In genomic region chr12:1500095-1500801, GRCh38 we compare ENCODE assay signal across 14 cellular contexts.
A peak's percentile ranks its signal among the peaks of the same experiment; 100 is the strongest.
DNase-seq lines count a peak whose midpoint lies in the region; ATAC-seq, FAIRE-seq and TF ChIP-seq lines count a peak whose summit lies in the region.
"Had no signal": no experiment of that assay in that cellular context is flagged by ENCODE, and none has a peak within 500 bp of the region (broad histone marks: within the 10 kb centered on the region; RNA-seq: fewer than 3 reads in every experiment).

No MANE protein-coding gene starts in this region.

- H3K9ac ChIP-seq in adipocyte (ENCODE audit: low read length) (no peak overlapping the region), kidney (ENCODE audit: low read length in 2 of 2) (no peak overlapping the region)

- intact Hi-C loops in left ventricle myocardium superior (cut with micrococcal nuclease) (no loop called here), kidney (cut with DNase I) (no loop called here)

- TF ChIP-seq POLR2A in A549 (IDR thresholded peaks at IDR 0.05; ENCODE audit: low read length), result no peak

- H3K9me3 ChIP-seq in A549 (no peaks in the 10 kb centered on the region), adipocyte (ENCODE audit: control insufficient read depth, low read length) (no peaks in the 10 kb centered on the region), kidney (ENCODE audit: control insufficient read depth in 1 of 2, low read length in 2 of 2) (no peaks in the 10 kb centered on the region)

- H3K4me1 ChIP-seq in A549, result peaks cover 9% of the 10 kb centered on the region
- H3K4me1 ChIP-seq in adipocyte (ENCODE audit: control insufficient read depth, insufficient read depth, low read length), result peaks cover 39% of the 10 kb centered on the region
- H3K4me1 ChIP-seq in kidney (ENCODE audit: control insufficient read depth in 1 of 2, insufficient read depth in 1 of 2, low read depth in 1 of 2, low read length in 2 of 2), result peaks cover 4 to 5% of the 10 kb centered on the region in 2 donors

- no peak overlapping the region for H3K27ac Mint-ChIP-seq in immature natural killer cell
- H3K27ac Mint-ChIP-seq: activated naive CD8-positive, alpha-beta T cell treated with anti-CD3 and anti-CD28 coated beads, Interleukin-2, amount 50 U/mL, for 24 hours had no signal

- no peak for TF ChIP-seq EP300 in A549 (IDR thresholded peaks at IDR 0.05)

- H3K27me3 Mint-ChIP-seq in immature natural killer cell (ENCODE audit: low read depth in 3 of 3), result peaks cover 1 to 11% (median 10%) of the 10 kb centered on the region in 3 donors

- H3K4me1 Mint-ChIP-seq in immature natural killer cell, result peaks cover 4 to 11% of the 10 kb centered on the region in 2 donors

- no peak for TF ChIP-seq RAD21 in A549 (conservative IDR thresholded peaks at IDR 0.05 in 1 of 2, IDR thresholded peaks at IDR 0.05 in 1 of 2)

- H3K4me3 Mint-ChIP-seq in immature natural killer cell, result no peak overlapping the region
- H3K4me3 Mint-ChIP-seq: activated naive CD8-positive, alpha-beta T cell treated with anti-CD3 and anti-CD28 coated beads, Interleukin-2, amount 50 U/mL, for 24 hours had no signal

- H3K9me3 Mint-ChIP-seq in immature natural killer cell, result no peaks in the 10 kb centered on the region
- H3K9me3 Mint-ChIP-seq: activated naive CD8-positive, alpha-beta T cell treated with anti-CD3 and anti-CD28 coated beads, Interleukin-2, amount 50 U/mL, for 24 hours had no signal

- POLR2A ChIA-PET in A549 (lab: Yijun Ruan, JAX), result no interaction called here

- ATAC-seq in A549 (peak in 1 of 2 experiments; percentile 34; a peak in 3 of 6 replicates), left ventricle myocardium superior (peak; percentile 66), HG03196 (IDR thresholded peaks at IDR 0.05; ENCODE audit: unreplicated experiment) (no peak), HG02870 (IDR thresholded peaks at IDR 0.05; ENCODE audit: unreplicated experiment) (no peak)
- ATAC-seq: activated naive CD8-positive, alpha-beta T cell treated with anti-CD3 and anti-CD28 coated beads, Interleukin-2, amount 50 U/mL, for 24 hours had no signal

- CTCF ChIA-PET in A549 (lab: Yijun Ruan, JAX), result no interaction called here

- WGBS in A549 (ENCODE audit: missing lambda C conversion rate), result 79% methylated on average over 31 of the region's 36 CpGs

- TF ChIP-seq CTCF in A549 (IDR thresholded peaks at IDR 0.05) (no peak), kidney (IDR thresholded peaks at IDR 0.05; ENCODE audit: borderline replicate concordance, extremely low read depth, insufficient read depth) (no peak)

- no peaks in the 10 kb centered on the region for H3K36me3 Mint-ChIP-seq in immature natural killer cell
- H3K36me3 Mint-ChIP-seq: CD14-positive monocyte had no signal

- FAIRE-seq in A549 (lab: Jason Lieb, UNC) (no peak), kidney (lab: Jason Lieb, UNC) (no peak)

- H3K36me3 ChIP-seq in adipocyte (ENCODE audit: control insufficient read depth, insufficient read depth, low read length, severe bottlenecking) (no peaks in the 10 kb centered on the region), kidney (ENCODE audit: control insufficient read depth in 1 of 2, insufficient read depth in 2 of 2, low read length in 2 of 2) (no peaks in the 10 kb centered on the region)

- H3K27ac ChIP-seq in A549 (peak overlapping the region; percentile 75 to 88), kidney (ENCODE audit: low read depth in 2 of 2, low read length in 2 of 2) (no peak overlapping the region)
- H3K27ac ChIP-seq: epithelial cell of prostate had no signal

- H3K27me3 ChIP-seq in adipocyte (replicated peaks; ENCODE audit: control insufficient read depth, insufficient read depth, low read length), result no peaks in the 10 kb centered on the region

- peak in 1 of 2 experiments; percentile 79 for DNase-seq in A549 (ENCODE audit: low read depth in 1 of 2, low spot score in 1 of 2)
- DNase-seq in HCEC 1CT, result peak; percentile 87
- peak; percentile 11 for DNase-seq in adipocyte (ENCODE audit: low read depth)
- peak; percentile 73 for DNase-seq in left ventricle myocardium superior
- no peak for DNase-seq in immature natural killer cell
- DNase-seq in kidney, result no peak
- DNase-seq: activated CD4-positive, alpha-beta T cell treated with anti-CD3 and anti-CD28 coated beads, Interleukin-2, amount 50 U/mL, for 1 hour; activated naive CD8-positive, alpha-beta T cell treated with anti-CD3 and anti-CD28 coated beads, Interleukin-2, amount 50 U/mL, for 24 hours; stimulated activated CD4-positive, alpha-beta T cell treated with anti-CD3 and anti-CD28 coated beads, Interleukin-15, amount 100 ng/mL, for 24 hours had no signal

- H3K4me2 ChIP-seq in A549, result peak overlapping the region; percentile 15; the same call in 1 of the 3 replicates

- H3K4me3 ChIP-seq in A549 (no peak overlapping the region), adipocyte (ENCODE audit: low read length) (no peak overlapping the region), kidney (ENCODE audit: low read length in 2 of 2) (no peak overlapping the region)
- H3K4me3 ChIP-seq: lung had no signal

TF ChIP-seq in A549, 52 proteins besides CTCF, POLR2A, EP300 and RAD21:
- TF ChIP-seq HOXA7 (CRISPR knock-in tag; IDR thresholded peaks at IDR 0.05), result no peak
- TF ChIP-seq MAFK (IDR thresholded peaks at IDR 0.05; ENCODE audit: partially characterized antibody), result peak; percentile 88
- 0 out of 2 replicates have a peak, but pooled peaks have one; percentile 15 for TF ChIP-seq ATOH8 (CRISPR knock-in tag; IDR thresholded peaks at IDR 0.05; ENCODE audit: low read depth)
- TF ChIP-seq, protein P1, sequence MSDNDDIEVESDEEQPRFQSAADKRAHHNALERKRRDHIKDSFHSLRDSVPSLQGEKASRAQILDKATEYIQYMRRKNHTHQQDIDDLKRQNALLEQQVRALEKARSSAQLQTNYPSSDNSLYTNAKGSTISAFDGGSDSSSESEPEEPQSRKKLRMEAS (IDR thresholded peaks at IDR 0.05), result peak; percentile 37; the same call in 1 of the 2 replicates
- TF ChIP-seq NFE2L2 (conservative IDR thresholded peaks at IDR 0.05; ENCODE audit: low read length), result peak; percentile 63
- TF ChIP-seq RNF2 (IDR thresholded peaks at IDR 0.05; ENCODE audit: borderline replicate concordance, low read depth), result no peak

Comparison
In these comparisons a context has a peak if more than half of its experiments do, and no peak if none do; other contexts are left out.
1. DNase-seq: peak in HCEC 1CT (single experiment), adipocyte (single experiment) and left ventricle myocardium superior (single experiment); none in immature natural killer cell (0 of 3) and kidney (single experiment).
2. H3K27ac ChIP-seq: peak in A549 (2 of 2); none in kidney (0 of 2).